23 cellular contexts compared by ENCODE assay signal in the genomic region with DNA sequence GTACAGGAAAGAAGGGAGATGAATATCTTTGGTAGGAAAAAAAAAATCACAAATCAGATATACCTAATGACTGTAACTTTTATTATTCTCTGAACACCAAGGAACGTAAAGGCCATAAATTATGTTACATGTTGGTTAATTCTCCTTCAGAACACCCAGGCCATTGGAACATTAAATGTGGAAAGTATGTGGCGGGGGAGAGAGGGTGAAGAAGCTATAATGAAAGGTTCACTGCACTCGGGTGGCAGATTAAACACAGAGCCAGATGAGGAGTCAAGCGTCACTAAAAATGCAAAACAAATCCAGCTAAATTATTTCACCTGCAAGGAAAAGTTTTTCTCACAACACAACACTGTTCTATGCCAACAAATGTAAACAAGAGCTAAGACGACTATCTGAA.
"Had no signal": no experiment of that assay in that cellular context is flagged by ENCODE, and none has a peak within 500 bp of the region (broad histone marks: within the 10 kb centered on the region; RNA-seq: fewer than 3 reads in every experiment).

No MANE protein-coding gene starts in this region.

- ATAC-seq: activated CD4-positive, alpha-beta T cell treated with anti-CD3 and anti-CD28 coated beads for 36 hours; activated T-cell treated with anti-CD3 and anti-CD28 coated beads, Interleukin-2, amount 50 U/mL, for 4 hours; gastrocnemius medialis; left lung; naive thymus-derived CD4-positive, alpha-beta T cell had no signal

- DNase-seq: activated B cell treated with CpG ODN at 0.5 μM for 24 hours; activated CD4-positive, alpha-beta T cell treated with anti-CD3 and anti-CD28 coated beads for 36 hours; activated CD4-positive, alpha-beta T cell treated with anti-CD3 and anti-CD28 coated beads, Interleukin-2, amount 50 U/mL, for 4 hours; activated CD8-positive, alpha-beta memory T cell treated with anti-CD3 and anti-CD28 coated beads for 24 hours; activated CD8-positive, alpha-beta memory T cell treated with anti-CD3 and anti-CD28 coated beads, Interleukin-2, amount 50 U/mL, for 4 hours; activated naive CD4-positive, alpha-beta T cell treated with Interleukin-2 at 50 U/mL for 16 hours; activated T-cell treated with anti-CD3 and anti-CD28 coated beads, Interleukin-2, amount 50 U/mL, for 4 hours; amygdala; cerebellar nuclear complex; esophagus squamous epithelium; gastrocnemius medialis; head of caudate nucleus; left lung; naive thymus-derived CD4-positive, alpha-beta T cell; stimulated activated CD4-positive, alpha-beta T cell treated with anti-CD3 and anti-CD28 coated beads, Interleukin-4, amount 100 ng/mL, for 24 hours; stimulated activated naive CD4-positive, alpha-beta T cell treated with Interleukin-2 at 50 U/mL for 16 hours; T1000 had no signal

- H3K27me3 ChIP-seq: esophagus squamous epithelium, gastrocnemius medialis, left lung, right atrium auricular region had no signal

- FAIRE-seq: islet of Langerhans had no signal

- H3K27ac ChIP-seq: coronary artery, esophagus squamous epithelium, gastrocnemius medialis, left lung, prostate gland, right atrium auricular region, thoracic aorta had no signal

- H3K9me3 ChIP-seq: esophagus squamous epithelium, gastrocnemius medialis, left lung, prostate gland, right atrium auricular region, thoracic aorta had no signal

- H3K36me3 ChIP-seq: esophagus squamous epithelium, gastrocnemius medialis, left lung, prostate gland, right atrium auricular region, thoracic aorta had no signal

- H3K4me3 ChIP-seq: coronary artery, esophagus squamous epithelium, gastrocnemius medialis, left lung, lung, prostate gland, right atrium auricular region, thoracic aorta had no signal

- H3K4me1 ChIP-seq: esophagus squamous epithelium, left lung, prostate gland, right atrium auricular region had no signal
